ENCODE assay signal across 17 cellular contexts in genomic region chr4:7286798-7287197, GRCh38.
DNase-seq lines count a peak whose midpoint lies in the region; ATAC-seq and TF ChIP-seq lines count a peak whose summit lies in the region.
"Had no signal": no experiment of that assay in that cellular context is flagged by ENCODE, and none has a peak within 500 bp of the region (broad histone marks: within the 10 kb centered on the region; RNA-seq: fewer than 3 reads in every experiment).

No MANE protein-coding gene starts in this region.

- H2BK120ac ChIP-seq in neuronal stem cell (ENCODE audit: low read depth, low read length), result no peak overlapping the region

- H4K8ac ChIP-seq in neuronal stem cell (ENCODE audit: low read depth, low read length), result no peak overlapping the region

- no peak overlapping the region for H3K14ac ChIP-seq in neuronal stem cell (ENCODE audit: low read length)

- peaks cover 2% of the 10 kb centered on the region for H3K4me1 Mint-ChIP-seq in T-helper 17 cell
- H3K4me1 Mint-ChIP-seq: CD14-positive monocyte; CD4-positive, alpha-beta memory T cell had no signal

- POLR2A ChIA-PET in A673 (lab: Charles Lee; ENCODE audit: low non-redundant PET), result no interaction called here

- intact Hi-C loops in Right ventricle myocardium inferior (cut with DNase I), result no loop called here
- intact Hi-C loops in Right ventricle myocardium superior (cut with DNase I), result no loop called here
- intact Hi-C loops in A673 (cut with micrococcal nuclease; ENCODE audit: unreplicated experiment), result no loop called here

- peak overlapping the region; percentile 19 for H3K27ac Mint-ChIP-seq in T-helper 17 cell
- H3K27ac Mint-ChIP-seq: CD14-positive monocyte; CD4-positive, alpha-beta memory T cell had no signal

- H3K18ac ChIP-seq in neuronal stem cell (ENCODE audit: low read length), result no peak overlapping the region

- peaks cover 3% of the 10 kb centered on the region for H3K36me3 Mint-ChIP-seq in T-helper 17 cell (ENCODE audit: low read depth)
- H3K36me3 Mint-ChIP-seq: CD14-positive monocyte; CD4-positive, alpha-beta memory T cell had no signal

- H3K9me3 ChIP-seq in T-helper 17 cell (ENCODE audit: control insufficient read depth, low read length, poor library complexity, severe bottlenecking) (no peaks in the 10 kb centered on the region), neuronal stem cell (replicated peaks in 1 of 2; ENCODE audit: control insufficient read depth in 2 of 2, insufficient read depth in 1 of 2, low read depth in 1 of 2, low read length in 2 of 2) (no peaks in the 10 kb centered on the region), A673 (ENCODE audit: low read depth, low read length, poor library complexity, severe bottlenecking) (no peaks in the 10 kb centered on the region)
- H3K9me3 ChIP-seq: BE2C, HAP-1 had no signal

- H3K9ac ChIP-seq in neuronal stem cell (ENCODE audit: low read depth, low read length, poor library complexity), result no peak overlapping the region
- H3K9ac ChIP-seq: GM23248 had no signal

- H2BK15ac ChIP-seq in neuronal stem cell (ENCODE audit: low read length), result peak overlapping the region; percentile 64

- H2AK5ac ChIP-seq in neuronal stem cell (ENCODE audit: low read depth, low read length), result peak overlapping the region; percentile 81

- H3K27ac ChIP-seq in neuronal stem cell (replicated peaks; ENCODE audit: low read length), result no peak overlapping the region
- H3K27ac ChIP-seq in A673 (ENCODE audit: low read depth, low read length, poor library complexity, severe bottlenecking), result no peak overlapping the region
- H3K27ac ChIP-seq: GM23248 had no signal

- H3K4me1 ChIP-seq in neuronal stem cell (ENCODE audit: control insufficient read depth in 2 of 2, insufficient read depth in 1 of 2, low read depth in 1 of 2, low read length in 2 of 2) (peaks cover 0 to 4% of the 10 kb centered on the region in 2 donors), A673 (ENCODE audit: insufficient read depth, low read length, poor library complexity, severe bottlenecking) (no peaks in the 10 kb centered on the region)
- H3K4me1 ChIP-seq: HAP-1 had no signal

- no peak overlapping the region for H4K91ac ChIP-seq in neuronal stem cell (ENCODE audit: low read depth, low read length, poor library complexity)

- ATAC-seq in Right ventricle myocardium inferior (no peak), Right ventricle myocardium superior (ENCODE audit: poor library complexity) (no peak), T-helper 17 cell (no peak), HG03045 (IDR thresholded peaks at IDR 0.05; ENCODE audit: unreplicated experiment) (no peak)

- H3K79me1 ChIP-seq in neuronal stem cell (ENCODE audit: low read depth, low read length), result no peaks in the 10 kb centered on the region

- H3K4me2 ChIP-seq in neuronal stem cell (ENCODE audit: insufficient read depth, low read length, poor library complexity, severe bottlenecking), result no peak overlapping the region

- H2AFZ ChIP-seq in neuronal stem cell (ENCODE audit: low read length), result no peak overlapping the region
- H2AFZ ChIP-seq: GM23248 had no signal

- TF ChIP-seq CTCF in A673 (conservative IDR thresholded peaks at IDR 0.05; ENCODE audit: low read depth, low read length), result no peak

- H3K36me3 ChIP-seq in neuronal stem cell (replicated peaks in 1 of 2; ENCODE audit: control insufficient read depth in 2 of 2, insufficient read depth in 2 of 2, low read length in 2 of 2), result no peaks in the 10 kb centered on the region
- no peaks in the 10 kb centered on the region for H3K36me3 ChIP-seq in A673 (ENCODE audit: insufficient read depth, low read length, poor library complexity, severe bottlenecking)
- H3K36me3 ChIP-seq: BE2C, HAP-1 had no signal

- DNase-seq in Right ventricle myocardium inferior (ENCODE audit: missing footprints) (peak; percentile 11), Right ventricle myocardium superior (no peak), T-helper 17 cell (no peak), neuronal stem cell (ENCODE audit: low spot score) (no peak), A673 (ENCODE audit: low spot score) (no peak), NCI-H446 (lab: John Stamatoyannopoulos, UW) (no peak)
- DNase-seq: 8988T; ACHN; BE2C; CD4-positive, alpha-beta memory T cell; DMS153; DMS79; GDM1 had no signal

- H2BK5ac ChIP-seq in neuronal stem cell (ENCODE audit: low read length), result no peak overlapping the region

- no peak overlapping the region for H3K23ac ChIP-seq in neuronal stem cell (ENCODE audit: low read depth, low read length, poor library complexity)

- H3K27me3 Mint-ChIP-seq in T-helper 17 cell, result peaks cover 44% of the 10 kb centered on the region

- H3K4me3 ChIP-seq in neuronal stem cell (ENCODE audit: low read length in 2 of 2) (no peak overlapping the region), A673 (ENCODE audit: low read depth, low read length, poor library complexity, severe bottlenecking) (no peak overlapping the region)
- H3K4me3 ChIP-seq: GM23248, HAP-1 had no signal

- no CpG with 5 or more reads among the region's 7 CpGs for WGBS in neuronal stem cell (ENCODE audit: extremely low coverage in 2 of 2, insufficient read length in 2 of 2, insufficient replicate concordance in 1 of 2), 2 donors

- H3K4ac ChIP-seq in neuronal stem cell (ENCODE audit: low read length), result no peak overlapping the region

- peaks cover 0 to 16% (median 0%) of the 10 kb centered on the region in 3 experiments for H3K27me3 ChIP-seq in neuronal stem cell (ENCODE audit: control insufficient read depth in 3 of 3, insufficient read depth in 3 of 3, low read depth in 1 of 3, low read length in 3 of 3)
- H3K27me3 ChIP-seq in A673 (replicated peaks; ENCODE audit: insufficient read depth, low read depth, low read length, poor library complexity), result no peaks in the 10 kb centered on the region
- H3K27me3 ChIP-seq: BE2C had no signal

- CTCF ChIA-PET in A673 (lab: Charles Lee), result no interaction called here

- no peak overlapping the region for H3K4me3 Mint-ChIP-seq in T-helper 17 cell

- no peak overlapping the region for H2BK12ac ChIP-seq in neuronal stem cell (ENCODE audit: low read length)

- BruUV-seq in A673 (replicated peaks; lab: Mats Ljungman, UMichigan), result no TSS peak
